ENCODE assay signal across 11 cellular contexts in the genomic region with DNA sequence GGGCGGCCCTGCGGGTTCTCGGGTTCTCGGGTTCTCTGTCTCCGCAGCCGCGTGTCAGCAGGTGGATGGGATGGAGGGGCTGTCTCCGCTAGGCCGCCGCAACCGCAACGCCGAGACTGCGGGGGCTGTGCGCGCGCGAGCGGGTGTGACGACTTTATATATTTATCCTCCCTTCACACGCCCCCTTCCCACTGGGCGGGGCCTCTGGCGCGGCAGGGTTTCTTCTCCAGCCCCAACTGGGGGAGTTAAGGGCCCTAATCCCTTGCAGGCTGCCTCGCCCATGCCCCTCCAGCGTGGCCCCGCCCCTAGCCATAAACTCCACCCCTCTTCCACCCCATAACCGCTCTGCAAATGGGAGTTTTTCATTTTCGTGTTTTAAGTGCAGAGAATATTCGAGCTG. TPM values are rescaled to one million over a fixed set of nuclear protein-coding genes. Genes with fewer than 3 reads are reported as not detected.
DNase-seq lines count a peak whose midpoint lies in the region; ATAC-seq and FAIRE-seq lines count a peak whose summit lies in the region.
"Had no signal": no experiment of that assay in that cellular context is flagged by ENCODE, and none has a peak within 500 bp of the region (broad histone marks: within the 10 kb centered on the region; RNA-seq: fewer than 3 reads in every experiment).

No MANE protein-coding gene starts in this region.

- H3K9me3 ChIP-seq in iPS-18a (ENCODE audit: control insufficient read depth, low read depth, low read length) = no peaks in the 10 kb centered on the region

- peaks cover 66% of the 10 kb centered on the region for H3K27me3 ChIP-seq in iPS-18a (ENCODE audit: control insufficient read depth, insufficient read depth, low read length)

- DNase-seq in DMS53 (lab: John Stamatoyannopoulos, UW) (peak; percentile 12), DMS53 treated with DMSO at 0.1 percent for 48 hours (lab: John Stamatoyannopoulos, UW; ENCODE audit: unreplicated experiment) (no peak), GM19239 (ENCODE audit: insufficient read length, low spot score) (no peak), CD1c-positive myeloid dendritic cell (ENCODE audit: extremely low spot score) (no peak)
- DNase-seq in activated T-cell treated with anti-CD3 and anti-CD28 coated beads, Interleukin-2, amount 50 U/mL, for 72 hours = peak; percentile 11 to 33
- peak; percentile 43 for DNase-seq in stimulated activated CD8-positive, alpha-beta memory T cell treated with anti-CD3 and anti-CD28 coated beads, Interleukin-4, amount 100 ng/mL, for 48 hours
- DNase-seq: brain microvascular endothelial cell had no signal

- H3K4me3 Mint-ChIP-seq in activated T-cell treated with anti-CD3 and anti-CD28 coated beads, Interleukin-2, amount 50 U/mL, for 72 hours = peak overlapping the region; percentile 40 to 76

- H3K27ac ChIP-seq in iPS-18a (ENCODE audit: low read length) = no peak overlapping the region
- H3K27ac ChIP-seq: 22Rv1, brain microvascular endothelial cell had no signal

- H3K4me1 ChIP-seq in iPS-18a (ENCODE audit: control insufficient read depth, low read depth, low read length) = peaks cover 19% of the 10 kb centered on the region

- H3K4me1 Mint-ChIP-seq in activated T-cell treated with anti-CD3 and anti-CD28 coated beads, Interleukin-2, amount 50 U/mL, for 72 hours (ENCODE audit: low read depth) = peaks cover 18% of the 10 kb centered on the region

- H3K27ac Mint-ChIP-seq in activated T-cell treated with anti-CD3 and anti-CD28 coated beads, Interleukin-2, amount 50 U/mL, for 72 hours = no peak overlapping the region

- no peaks in the 10 kb centered on the region for H3K36me3 ChIP-seq in iPS-18a (ENCODE audit: control insufficient read depth, low read depth, low read length)
- H3K36me3 ChIP-seq: brain microvascular endothelial cell had no signal

- H3K9ac ChIP-seq in iPS-18a (ENCODE audit: low read length) = no peak overlapping the region

- no peak for FAIRE-seq in GM19239 (lab: Jason Lieb, UNC)
- FAIRE-seq: G401.6 had no signal

- H3K4me3 ChIP-seq in iPS-18a (ENCODE audit: low read length) = peak overlapping the region; percentile 68

- peaks cover 75% of the 10 kb centered on the region for H3K27me3 Mint-ChIP-seq in activated T-cell treated with anti-CD3 and anti-CD28 coated beads, Interleukin-2, amount 50 U/mL, for 72 hours (ENCODE audit: low read depth)

- peak; percentile 38 to 61 for ATAC-seq in activated T-cell treated with anti-CD3 and anti-CD28 coated beads, Interleukin-2, amount 50 U/mL, for 72 hours (replicated peaks in 1 of 2)
- no peak for ATAC-seq in HG03342 (IDR thresholded peaks at IDR 0.05; ENCODE audit: unreplicated experiment)

- no peaks in the 10 kb centered on the region for H3K36me3 Mint-ChIP-seq in activated T-cell treated with anti-CD3 and anti-CD28 coated beads, Interleukin-2, amount 50 U/mL, for 72 hours (ENCODE audit: insufficient read depth in 2 of 2)

- no peaks in the 10 kb centered on the region for H3K9me3 Mint-ChIP-seq in activated T-cell treated with anti-CD3 and anti-CD28 coated beads, Interleukin-2, amount 50 U/mL, for 72 hours

RNA-seq across cellular contexts. Expression of a gene that starts 3.4 kb away (rescaled TPM):
- not detected for total RNA-seq in activated T-cell treated with anti-CD3 and anti-CD28 coated beads, Interleukin-2, amount 50 U/mL, for 72 hours

Comparison
In these comparisons a context has a peak if more than half of its experiments do, and no peak if none do; other contexts are left out.
1. DNase-seq: peak in DMS53 (single experiment), activated T-cell treated with anti-CD3 and anti-CD28 coated beads, Interleukin-2, amount 50 U/mL, for 72 hours (2 of 2) and stimulated activated CD8-positive, alpha-beta memory T cell treated with anti-CD3 and anti-CD28 coated beads, Interleukin-4, amount 100 ng/mL, for 48 hours (single experiment); none in DMS53 treated with DMSO at 0.1 percent for 48 hours (single experiment), GM19239 (single experiment) and CD1c-positive myeloid dendritic cell (single experiment).